23 cellular contexts compared by ENCODE assay signal in the genomic region with DNA sequence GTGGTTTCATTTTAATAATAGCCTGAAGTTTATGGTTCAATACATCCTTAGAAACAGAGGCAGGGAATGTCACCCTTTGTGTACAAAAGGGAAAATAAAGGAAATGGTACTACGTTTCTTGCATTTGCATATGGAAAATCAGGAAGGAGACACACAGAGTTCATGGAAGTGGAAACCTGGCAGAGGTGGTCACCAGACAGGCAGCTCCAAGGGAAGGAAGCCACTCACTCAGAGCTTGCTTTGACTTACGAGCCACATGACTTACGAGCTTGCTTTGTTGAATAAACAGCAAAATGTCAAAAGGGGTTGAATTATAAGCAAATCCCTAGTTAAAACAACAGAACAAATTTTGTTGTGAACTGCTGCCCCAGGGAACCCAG.
DNase-seq lines count a peak whose midpoint lies in the region; ATAC-seq, FAIRE-seq and TF ChIP-seq lines count a peak whose summit lies in the region.
"Had no signal": no experiment of that assay in that cellular context is flagged by ENCODE, and none has a peak within 500 bp of the region (broad histone marks: within the 10 kb centered on the region; RNA-seq: fewer than 3 reads in every experiment).

No MANE protein-coding gene starts in this region.

- dilution Hi-C loops in keratinocyte (cut with MboI; ENCODE audit: extremely low pct_ligation_motif_present, low sequenced_read_pairs), result no loop called here

- H3K4me1 Mint-ChIP-seq in activated T-helper 17 cell treated with anti-CD3 and anti-CD28 coated beads, Interleukin-2, amount 50 U/mL, for 72 hours, result peaks cover 28% of the 10 kb centered on the region
- peaks cover 35% of the 10 kb centered on the region for H3K4me1 Mint-ChIP-seq in stimulated activated memory B cell treated with anti-CD40 and anti-IgM and Interleukin-4, amounts not matched to agents 10 μg/mL and 1 μg/mL and 100 μg/mL, for 72 hours
- peaks cover 40% of the 10 kb centered on the region for H3K4me1 Mint-ChIP-seq in GM23338

- no peaks in the 10 kb centered on the region for H3K9me3 ChIP-seq in keratinocyte (ENCODE audit: control insufficient read depth, low read depth, low read length)
- H3K9me3 ChIP-seq: body of pancreas, Caco-2, prostate gland, spleen, testis had no signal

- H3K4me3 ChIP-seq in keratinocyte (ENCODE audit: control insufficient read depth in 2 of 3, extremely low read depth in 1 of 3, insufficient read depth in 2 of 3, low read depth in 1 of 3, low read length in 3 of 3), result no peak overlapping the region
- H3K4me3 ChIP-seq in GM23338, result no peak overlapping the region
- H3K4me3 ChIP-seq: body of pancreas, GM23248, lung, neural progenitor cell, prostate gland, spleen, testis had no signal

- no peaks in the 10 kb centered on the region for H3K9me1 ChIP-seq in keratinocyte (ENCODE audit: control insufficient read depth, extremely low read depth, insufficient read depth, low read length)

- H3K27me3 ChIP-seq in keratinocyte (ENCODE audit: control insufficient read depth, extremely low read depth, insufficient read depth, low read length), result no peaks in the 10 kb centered on the region
- no peaks in the 10 kb centered on the region for H3K27me3 ChIP-seq in GM23338 (ENCODE audit: insufficient read depth)
- H3K27me3 ChIP-seq: neural progenitor cell, testis had no signal

- H3K27ac ChIP-seq in keratinocyte (ENCODE audit: control insufficient read depth, insufficient read depth, low read length) (peak overlapping the region; percentile 53), GM23338 (ENCODE audit: low read depth) (no peak overlapping the region)
- H3K27ac ChIP-seq: body of pancreas, GM23248, neural progenitor cell, spleen, testis had no signal

- peak overlapping the region; percentile 36 for H3K4me3 Mint-ChIP-seq in activated T-helper 17 cell treated with anti-CD3 and anti-CD28 coated beads, Interleukin-2, amount 50 U/mL, for 72 hours
- H3K4me3 Mint-ChIP-seq in stimulated activated memory B cell treated with anti-CD40 and anti-IgM and Interleukin-4, amounts not matched to agents 10 μg/mL and 1 μg/mL and 100 μg/mL, for 72 hours, result no peak overlapping the region
- H3K4me3 Mint-ChIP-seq in GM23338, result no peak overlapping the region
- H3K4me3 Mint-ChIP-seq: activated CD4-positive, alpha-beta T cell treated with anti-CD3 and anti-CD28 coated beads, Interleukin-2, amount 10 ng/mL, durations not matched to agents 7 days and 5 days had no signal

- no peak for ATAC-seq in activated T-helper 17 cell treated with anti-CD3 and anti-CD28 coated beads, Interleukin-2, amount 50 U/mL, for 72 hours (replicated peaks)
- ATAC-seq in stimulated activated memory B cell treated with anti-CD40 and anti-IgM and Interleukin-4, amounts not matched to agents 10 μg/mL and 1 μg/mL and 100 μg/mL, for 72 hours, result no peak
- ATAC-seq in GM23338 (no peak), GM19452 (IDR thresholded peaks at IDR 0.05; ENCODE audit: unreplicated experiment) (no peak)
- ATAC-seq: body of pancreas had no signal

- peaks cover 43% of the 10 kb centered on the region for H3K27me3 Mint-ChIP-seq in activated T-helper 17 cell treated with anti-CD3 and anti-CD28 coated beads, Interleukin-2, amount 50 U/mL, for 72 hours
- H3K27me3 Mint-ChIP-seq in stimulated activated memory B cell treated with anti-CD40 and anti-IgM and Interleukin-4, amounts not matched to agents 10 μg/mL and 1 μg/mL and 100 μg/mL, for 72 hours, result no peaks in the 10 kb centered on the region
- peaks cover 8% of the 10 kb centered on the region for H3K27me3 Mint-ChIP-seq in GM23338 (ENCODE audit: insufficient read depth, low read depth, poor library complexity)

- TF ChIP-seq CTCF in keratinocyte (optimal IDR thresholded peaks at IDR 0.05 in 1 of 3, IDR thresholded peaks at IDR 0.05 in 1 of 3, conservative IDR thresholded peaks at IDR 0.05 in 1 of 3; ENCODE audit: extremely low read depth in 1 of 3, insufficient read depth in 2 of 3, low read length in 3 of 3) (no peak), GM23338 (conservative IDR thresholded peaks at IDR 0.05; ENCODE audit: low read depth in 2 of 2) (no peak)

- H3K79me2 ChIP-seq in keratinocyte (ENCODE audit: control insufficient read depth, insufficient read depth, low read length) (no peaks in the 10 kb centered on the region), GM23338 (replicated peaks; ENCODE audit: insufficient read depth) (no peaks in the 10 kb centered on the region)

- H3K36me3 ChIP-seq in keratinocyte (ENCODE audit: control insufficient read depth in 2 of 2, extremely low read depth in 1 of 2, insufficient read depth in 2 of 2, low read length in 2 of 2) (no peaks in the 10 kb centered on the region), GM23338 (ENCODE audit: insufficient read depth) (no peaks in the 10 kb centered on the region)
- H3K36me3 ChIP-seq: neural progenitor cell, prostate gland, spleen had no signal

- peak; percentile 34 to 56 for DNase-seq in NCI-H526 (lab: John Stamatoyannopoulos, UW)
- no peak for DNase-seq in keratinocyte (ENCODE audit: low read depth, low spot score)
- DNase-seq in activated CD4-positive, CD25-positive, alpha-beta regulatory T cell (lab: John Stamatoyannopoulos, UW), result no peak
- no peak for DNase-seq in GM23338 (ENCODE audit: low spot score)
- DNase-seq: activated CD4-positive, alpha-beta T cell treated with anti-CD3 and anti-CD28 coated beads, Interleukin-2, amount 10 ng/mL, durations not matched to agents 7 days and 5 days; activated naive CD4-positive, alpha-beta T cell treated with anti-CD3 and anti-CD28 coated beads, Interleukin-2, amount 50 U/mL, for 16 hours; body of pancreas; Caco-2; islet precursor cell; KBM-7; NCI-H1930; NCI-H446 treated with DMSO at 0.1 percent for 48 hours; spleen; testis had no signal

- H3K36me3 Mint-ChIP-seq in activated T-helper 17 cell treated with anti-CD3 and anti-CD28 coated beads, Interleukin-2, amount 50 U/mL, for 72 hours (ENCODE audit: low read depth), result no peaks in the 10 kb centered on the region
- H3K36me3 Mint-ChIP-seq in stimulated activated memory B cell treated with anti-CD40 and anti-IgM and Interleukin-4, amounts not matched to agents 10 μg/mL and 1 μg/mL and 100 μg/mL, for 72 hours, result no peaks in the 10 kb centered on the region
- H3K36me3 Mint-ChIP-seq in GM23338 (ENCODE audit: low read depth), result no peaks in the 10 kb centered on the region; the same call in 2 of the 3 replicates
- H3K36me3 Mint-ChIP-seq: neural progenitor cell had no signal

- no peak overlapping the region for H3K4me2 ChIP-seq in keratinocyte (ENCODE audit: control insufficient read depth, extremely low read depth, insufficient read depth, low read depth, low read length)
- H3K4me2 ChIP-seq in GM23338, result no peak overlapping the region
- H3K4me2 ChIP-seq: neural progenitor cell had no signal

- no peak for FAIRE-seq in keratinocyte (lab: Jason Lieb, UNC)
- FAIRE-seq: colon, GM18507 had no signal

- H3K9ac ChIP-seq in keratinocyte (ENCODE audit: control insufficient read depth, extremely low read depth, insufficient read depth, low read length), result no peak overlapping the region
- H3K9ac ChIP-seq: GM23248, neural progenitor cell had no signal

- H3K27ac Mint-ChIP-seq in activated T-helper 17 cell treated with anti-CD3 and anti-CD28 coated beads, Interleukin-2, amount 50 U/mL, for 72 hours, result no peak overlapping the region
- peak overlapping the region; percentile 50 for H3K27ac Mint-ChIP-seq in stimulated activated memory B cell treated with anti-CD40 and anti-IgM and Interleukin-4, amounts not matched to agents 10 μg/mL and 1 μg/mL and 100 μg/mL, for 72 hours
- H3K27ac Mint-ChIP-seq in GM23338, result no peak overlapping the region
- H3K27ac Mint-ChIP-seq: activated CD4-positive, alpha-beta T cell treated with anti-CD3 and anti-CD28 coated beads, Interleukin-2, amount 10 ng/mL, durations not matched to agents 7 days and 5 days had no signal

- 0 out of 2 replicates have a peak, but pooled peaks cover 6% of the 10 kb centered on the region for H3K9me2 ChIP-seq in GM23338 (ENCODE audit: insufficient read depth)

- H3K9me3 Mint-ChIP-seq in activated T-helper 17 cell treated with anti-CD3 and anti-CD28 coated beads, Interleukin-2, amount 50 U/mL, for 72 hours, result no peaks in the 10 kb centered on the region
- H3K9me3 Mint-ChIP-seq in stimulated activated memory B cell treated with anti-CD40 and anti-IgM and Interleukin-4, amounts not matched to agents 10 μg/mL and 1 μg/mL and 100 μg/mL, for 72 hours, result no peaks in the 10 kb centered on the region
- H3K9me3 Mint-ChIP-seq in GM23338, result no peaks in the 10 kb centered on the region; the same call in 2 of the 3 replicates
- H3K9me3 Mint-ChIP-seq: neural progenitor cell had no signal

- H3K4me1 ChIP-seq in keratinocyte (ENCODE audit: control insufficient read depth, extremely low read depth, insufficient read depth, low read length) (peaks cover 47% of the 10 kb centered on the region), GM23338 (ENCODE audit: insufficient read depth) (peaks cover 25% of the 10 kb centered on the region)
- H3K4me1 ChIP-seq: body of pancreas, Caco-2, prostate gland, testis had no signal

- H4K20me1 ChIP-seq in keratinocyte (ENCODE audit: control insufficient read depth, extremely low read depth, insufficient read depth, low read length) (no peaks in the 10 kb centered on the region), GM23338 (replicated peaks; ENCODE audit: insufficient read depth) (no peaks in the 10 kb centered on the region)

- no peak overlapping the region for H2AFZ ChIP-seq in keratinocyte (ENCODE audit: control insufficient read depth, low read length)
- H2AFZ ChIP-seq in GM23338, result no peak overlapping the region
- H2AFZ ChIP-seq: GM23248, neural progenitor cell had no signal

- H3F3A ChIP-seq in GM23338 (replicated peaks; ENCODE audit: low read depth), result no peaks in the 10 kb centered on the region

TF ChIP-seq in GM23338, 12 proteins besides CTCF, POLR2A, EP300 and RAD21 (continues in another document):
- no peak for TF ChIP-seq ETS1 (IDR thresholded peaks at IDR 0.05)
- no peak for TF ChIP-seq ZNF114 (CRISPR knock-in tag; IDR thresholded peaks at IDR 0.05)
- no peak for TF ChIP-seq EZH2phosphoT487 (IDR thresholded peaks at IDR 0.05; ENCODE audit: unreplicated experiment)
- no peak for TF ChIP-seq NANOG (IDR thresholded peaks at IDR 0.05; ENCODE audit: borderline replicate concordance)
- TF ChIP-seq CREB1 (CRISPR knock-in tag; IDR thresholded peaks at IDR 0.05; ENCODE audit: low read depth), result no peak
- no peak for TF ChIP-seq POLR2AphosphoS5 (IDR thresholded peaks at IDR 0.05; ENCODE audit: low read depth)
- no peak for TF ChIP-seq STAT1 (IDR thresholded peaks at IDR 0.05; ENCODE audit: unreplicated experiment)
- no peak for TF ChIP-seq ZNF331 (CRISPR knock-in tag; IDR thresholded peaks at IDR 0.05; ENCODE audit: low read depth)

Comparison
In these comparisons a context has a peak if more than half of its experiments do, and no peak if none do; other contexts are left out.
1. DNase-seq: peak in NCI-H526 (2 of 2); none in keratinocyte (single experiment), activated CD4-positive, CD25-positive, alpha-beta regulatory T cell (0 of 4) and GM23338 (single experiment).